ENCODE assay signal across 1 cellular context in genomic region chr3:119498188-119498987, GRCh38.
TF ChIP-seq lines count a peak whose summit lies in the region.

Gene TIMMDC1, plus strand, starts transcription at chr3:119498547. Its CDS starts 187 bp downstream, at chr3:119498734.

TF ChIP-seq in K562, 482 proteins besides CTCF, POLR2A, EP300 and RAD21 (continued from another document and continues in another):
- TF ChIP-seq ZBTB40 (IDR thresholded peaks at IDR 0.05) (peak; percentile 97), ZBTB40 (CRISPR knock-in tag; IDR thresholded peaks at IDR 0.05) (no peak), ZNF398 (CRISPR knock-in tag; IDR thresholded peaks at IDR 0.05) (no peak), CXXC5 (CRISPR knock-in tag; IDR thresholded peaks at IDR 0.05) (peak; percentile 56), ADNP (tag; IDR thresholded peaks at IDR 0.05) (no peak), SNIP1 (IDR thresholded peaks at IDR 0.05; ENCODE audit: low read depth) (no peak), NCOA4 (IDR thresholded peaks at IDR 0.05; ENCODE audit: partially characterized antibody) (no peak), IFI16 (CRISPR knock-in tag; IDR thresholded peaks at IDR 0.05) (no peak), HBP1 (CRISPR knock-in tag; IDR thresholded peaks at IDR 0.05) (no peak), ZNF668 (CRISPR knock-in tag; IDR thresholded peaks at IDR 0.05) (no peak), BRF1 (IDR thresholded peaks at IDR 0.05; ENCODE audit: borderline replicate concordance, extremely low read depth, insufficient read length) (no peak), TAF9B (IDR thresholded peaks at IDR 0.05; ENCODE audit: partially characterized antibody) (peak; percentile 69), DACH1 (IDR thresholded peaks at IDR 0.05; ENCODE audit: partially characterized antibody) (no peak), MYC (IDR thresholded peaks at IDR 0.05; ENCODE audit: low read depth, low read length) (peak; percentile 72), MYC (CRISPR knock-in tag; IDR thresholded peaks at IDR 0.05; ENCODE audit: borderline replicate concordance, low read depth) (no peak), ZNF518B (CRISPR knock-in tag; IDR thresholded peaks at IDR 0.05) (no peak), LARP7 (IDR thresholded peaks at IDR 0.05) (no peak), SREBF1 (IDR thresholded peaks at IDR 0.05; ENCODE audit: borderline replicate concordance, low read depth, low read length) (no peak; the same call in 1 of the 2 replicates), RFX1 (IDR thresholded peaks at IDR 0.05) (no peak), MEF2D (tag; conservative IDR thresholded peaks at IDR 0.05; ENCODE audit: low read depth) (no peak), THRAP3 (IDR thresholded peaks at IDR 0.05; ENCODE audit: borderline replicate concordance) (no peak), HMGXB4 (CRISPR knock-in tag; IDR thresholded peaks at IDR 0.05) (no peak), TCF3 (CRISPR knock-in tag; IDR thresholded peaks at IDR 0.05) (peak; percentile 4; the same call in 1 of the 2 replicates), RBBP5 (IDR thresholded peaks at IDR 0.05; ENCODE audit: borderline replicate concordance, insufficient read depth, low read length, poor library complexity, severe bottlenecking) (peak; percentile 63), SMAD1 (IDR thresholded peaks at IDR 0.05; ENCODE audit: low read depth, low read length, partially characterized antibody) (no peak), ZBTB11 (CRISPR knock-in tag; IDR thresholded peaks at IDR 0.05) (peak; percentile 80 to 97 (median 89); a peak in 5 of 6 replicates), CSDE1 (IDR thresholded peaks at IDR 0.05) (no peak)
